In the genomic region with DNA sequence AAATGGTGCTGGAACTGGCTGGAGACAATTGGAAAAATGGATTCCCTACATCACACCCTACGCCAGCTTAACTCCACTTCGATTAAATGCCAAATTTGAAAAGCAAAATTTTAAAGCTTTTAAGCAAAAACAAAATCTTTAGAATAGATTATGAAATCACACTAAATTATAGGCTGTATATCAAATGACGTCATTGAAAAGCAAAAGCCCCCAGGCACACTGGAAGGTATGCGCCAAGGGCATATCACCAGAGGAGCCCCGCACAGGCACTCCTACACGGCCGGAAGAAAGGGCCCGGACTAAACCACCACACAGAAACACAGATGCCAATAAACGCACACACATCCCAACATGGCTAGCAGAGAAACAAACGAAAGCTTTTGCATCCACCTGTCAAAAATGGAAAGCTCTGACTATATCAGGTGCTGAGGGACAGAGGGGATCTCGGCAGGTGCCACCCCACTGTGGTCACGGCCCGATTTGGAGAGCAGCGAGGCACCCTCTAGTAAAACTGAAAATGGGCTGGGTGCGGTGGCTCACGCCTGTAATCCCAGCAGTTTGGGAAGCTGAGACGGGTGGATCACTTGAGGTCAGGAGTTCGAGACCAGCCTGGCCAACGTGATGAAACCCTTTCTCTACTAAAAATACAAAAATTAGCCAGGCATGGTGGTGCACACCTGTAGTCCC, we compare ENCODE assay signal across 22 cellular contexts. TPM values are rescaled to one million over a fixed set of nuclear protein-coding genes. Genes with fewer than 3 reads are reported as not detected.
DNase-seq lines count a peak whose midpoint lies in the region; ATAC-seq, FAIRE-seq and TF ChIP-seq lines count a peak whose summit lies in the region.
"Had no signal": no experiment of that assay in that cellular context is flagged by ENCODE, and none has a peak within 500 bp of the region (broad histone marks: within the 10 kb centered on the region; RNA-seq: fewer than 3 reads in every experiment).

No MANE protein-coding gene starts in this region.

- TF ChIP-seq EP300 in HepG2 (IDR thresholded peaks at IDR 0.05; ENCODE audit: low read depth in 2 of 2, low read length in 2 of 2) (no peak), HepG2 (CRISPR knock-in tag; IDR thresholded peaks at IDR 0.05; ENCODE audit: borderline replicate concordance) (no peak)

- no peak for TF ChIP-seq RAD21 in HepG2 (CRISPR knock-in tag; IDR thresholded peaks at IDR 0.05)

- no peak overlapping the region for H2AFZ ChIP-seq in HepG2 (ENCODE audit: low read length)

- H3K79me2 ChIP-seq in HepG2 (ENCODE audit: insufficient read depth, low read length), result peaks cover 8% of the 10 kb centered on the region

- TF ChIP-seq POLR2A in HepG2 (IDR thresholded peaks at IDR 0.05; ENCODE audit: insufficient read depth in 1 of 2, low read depth in 2 of 2, low read length in 2 of 2), result no peak

- H3K36me3 ChIP-seq in RWPE2 (ENCODE audit: low read depth) (peaks cover 42% of the 10 kb centered on the region), HepG2 (replicated peaks in 1 of 2; ENCODE audit: control insufficient read depth in 1 of 2, insufficient read depth in 2 of 2, low read length in 2 of 2) (peaks cover 14 to 47% of the 10 kb centered on the region in 2 experiments), skeletal muscle satellite cell (ENCODE audit: insufficient read depth, low read length) (peaks cover 24% of the 10 kb centered on the region), HAP-1 (replicated peaks) (peaks cover 9% of the 10 kb centered on the region)

- peak overlapping the region; percentile 21 for H3K27ac ChIP-seq in RWPE2 (ENCODE audit: poor library complexity, severe bottlenecking)
- peak overlapping the region; percentile 83 for H3K27ac ChIP-seq in HepG2 (ENCODE audit: extremely low read length, insufficient read depth, low read length)

- TF ChIP-seq CTCF in RWPE2 (IDR thresholded peaks at IDR 0.05; ENCODE audit: poor library complexity, severe bottlenecking) (no peak), HepG2 (CRISPR knock-in tag; IDR thresholded peaks at IDR 0.05) (no peak)

- CTCF ChIA-PET in HepG2 (lab: Yijun Ruan, JAX; ENCODE audit: low intra/inter-chr PET ratio, low total read pairs), result no interaction called here

- no TSS peak for BruUV-seq in HepG2 (replicated peaks; lab: Mats Ljungman, UMichigan)

- in situ Hi-C loops in HepG2 (cut with HindIII; ENCODE audit: extremely low pct_ligation_motif_present, low pct_unique_long_range_greater_than_20kb), result no loop called here
- in situ Hi-C loops in HAP-1 (cut with MboI; ENCODE audit: low sequenced_read_pairs), result no loop called here

- no peak for ATAC-seq in RWPE2 (ENCODE audit: low read depth)
- no peak for ATAC-seq in HepG2
- ATAC-seq in GM19023 (IDR thresholded peaks at IDR 0.05; ENCODE audit: unreplicated experiment), result no peak
- ATAC-seq: K562 had no signal

- H3K27me3 Mint-ChIP-seq in activated T-cell treated with anti-CD3 and anti-CD28 coated beads, Interleukin-2, amount 50 U/mL, for 24 hours, result no peaks in the 10 kb centered on the region
- H3K27me3 Mint-ChIP-seq: activated CD4-positive, alpha-beta T cell treated with anti-CD3 and anti-CD28 coated beads, Interleukin-2, amount 10 ng/mL, durations not matched to agents 24 days and 14 days; stimulated activated naive CD8-positive, alpha-beta T cell treated with anti-CD3 and anti-CD28 coated beads, Interleukin-15, amount 100 ng/mL, for 72 hours had no signal

- H3K4me1 ChIP-seq in RWPE2 (ENCODE audit: insufficient read depth, poor library complexity, severe bottlenecking), result peaks cover 11% of the 10 kb centered on the region
- peaks cover 52% of the 10 kb centered on the region for H3K4me1 ChIP-seq in HepG2 (ENCODE audit: insufficient read depth, low read length)
- H3K4me1 ChIP-seq in skeletal muscle satellite cell (ENCODE audit: control insufficient read depth, insufficient read depth, low read length), result peaks cover 32% of the 10 kb centered on the region
- peaks cover 16% of the 10 kb centered on the region for H3K4me1 ChIP-seq in HAP-1

- WGBS in HepG2 (ENCODE audit: low lambda C conversion rate), result 96% methylated on average over 19 of the region's 19 CpGs

- no peaks in the 10 kb centered on the region for H3K9me3 ChIP-seq in RWPE2 (ENCODE audit: severe bottlenecking)
- no peaks in the 10 kb centered on the region for H3K9me3 ChIP-seq in HepG2 (ENCODE audit: low read length)
- no peaks in the 10 kb centered on the region for H3K9me3 ChIP-seq in skeletal muscle satellite cell (replicated peaks; ENCODE audit: low read length)
- no peaks in the 10 kb centered on the region for H3K9me3 ChIP-seq in HAP-1
- H3K9me3 ChIP-seq: SK-N-SH, tibial artery had no signal

- H3K27ac Mint-ChIP-seq in activated T-cell treated with anti-CD3 and anti-CD28 coated beads, Interleukin-2, amount 50 U/mL, for 24 hours, result peak overlapping the region; percentile 40
- H3K27ac Mint-ChIP-seq: activated CD4-positive, alpha-beta T cell treated with anti-CD3 and anti-CD28 coated beads, Interleukin-2, amount 10 ng/mL, durations not matched to agents 24 days and 14 days had no signal

- no peaks in the 10 kb centered on the region for H3K9me3 Mint-ChIP-seq in activated T-cell treated with anti-CD3 and anti-CD28 coated beads, Interleukin-2, amount 50 U/mL, for 24 hours
- H3K9me3 Mint-ChIP-seq: activated CD4-positive, alpha-beta T cell treated with anti-CD3 and anti-CD28 coated beads, Interleukin-2, amount 10 ng/mL, durations not matched to agents 24 days and 14 days; brain; neural crest cell; stimulated activated naive CD8-positive, alpha-beta T cell treated with anti-CD3 and anti-CD28 coated beads, Interleukin-15, amount 100 ng/mL, for 72 hours had no signal

- no peak for FAIRE-seq in HepG2 (lab: Jason Lieb, UNC)
- FAIRE-seq: colon, K562 had no signal

- intact Hi-C loops in HepG2 (cut with micrococcal nuclease; ENCODE audit: unreplicated experiment), result loop anchor here (5.0 kb wide), 1 partner anchor 119 kb away; the partner anchor contains the start of gene PRR7

- H4K20me1 ChIP-seq in HepG2 (ENCODE audit: insufficient read depth, low read length), result no peaks in the 10 kb centered on the region

- H3K4me2 ChIP-seq in HepG2 (ENCODE audit: low read depth, low read length) (no peak overlapping the region), skeletal muscle satellite cell (ENCODE audit: low read length) (peak overlapping the region; percentile 76)
- H3K4me2 ChIP-seq: SK-N-SH had no signal

- peaks cover 16% of the 10 kb centered on the region for H3K4me1 Mint-ChIP-seq in activated T-cell treated with anti-CD3 and anti-CD28 coated beads, Interleukin-2, amount 50 U/mL, for 24 hours (ENCODE audit: low read depth)
- H3K4me1 Mint-ChIP-seq: neural crest cell had no signal

- peaks cover 65% of the 10 kb centered on the region for H3K36me3 Mint-ChIP-seq in activated T-cell treated with anti-CD3 and anti-CD28 coated beads, Interleukin-2, amount 50 U/mL, for 24 hours (ENCODE audit: low read depth)

- no peaks in the 10 kb centered on the region for H3K27me3 ChIP-seq in RWPE2 (ENCODE audit: insufficient read depth, poor library complexity, severe bottlenecking)
- H3K27me3 ChIP-seq in HepG2 (ENCODE audit: control insufficient read depth in 1 of 2, insufficient read depth in 2 of 2, low read length in 2 of 2), result no peaks in the 10 kb centered on the region
- no peaks in the 10 kb centered on the region for H3K27me3 ChIP-seq in skeletal muscle satellite cell (ENCODE audit: control insufficient read depth, insufficient read depth, low read length)
- no peaks in the 10 kb centered on the region for H3K27me3 ChIP-seq in HAP-1 (ENCODE audit: low read depth)
- H3K27me3 ChIP-seq: tibial artery had no signal

- H3K4me3 ChIP-seq in RWPE2 (ENCODE audit: severe bottlenecking) (no peak overlapping the region), HepG2 (replicated peaks in 1 of 3; ENCODE audit: insufficient read depth in 1 of 3, low read depth in 2 of 3, low read length in 3 of 3) (no peak overlapping the region), skeletal muscle satellite cell (ENCODE audit: low read length) (peak overlapping the region; percentile 49), HAP-1 (no peak overlapping the region)
- H3K4me3 ChIP-seq: K562, tibial artery had no signal

- H3K9ac ChIP-seq in HepG2 (ENCODE audit: insufficient read depth, low read depth, low read length) (peak overlapping the region; percentile 61; the same call in 1 of the 2 replicates), skeletal muscle satellite cell (ENCODE audit: low read depth, low read length) (peak overlapping the region; percentile 29)
- H3K9ac ChIP-seq: SK-N-SH had no signal

- no peak overlapping the region for H3K4me3 Mint-ChIP-seq in activated T-cell treated with anti-CD3 and anti-CD28 coated beads, Interleukin-2, amount 50 U/mL, for 24 hours
- H3K4me3 Mint-ChIP-seq: activated CD4-positive, alpha-beta T cell treated with anti-CD3 and anti-CD28 coated beads, Interleukin-2, amount 10 ng/mL, durations not matched to agents 24 days and 14 days; brain; neural crest cell had no signal

- DNase-seq in activated T-cell treated with anti-CD3 and anti-CD28 coated beads, Interleukin-2, amount 50 U/mL, for 24 hours, result no peak
- no peak for DNase-seq in activated T-cell treated with anti-CD3 and anti-CD28 coated beads, Interleukin-2, amount 50 U/mL, for 1 hour
- DNase-seq in RWPE2 (ENCODE audit: low spot score), result no peak
- no peak for DNase-seq in HepG2 (ENCODE audit: low spot score)
- no peak for DNase-seq in HAP-1 (ENCODE audit: low spot score in 2 of 2)
- DNase-seq in islet precursor cell, result no peak
- DNase-seq: 8988T; activated CD4-positive, alpha-beta T cell treated with anti-CD3 and anti-CD28 coated beads, Interleukin-2, amount 10 ng/mL, durations not matched to agents 24 days and 14 days; activated CD8-positive, alpha-beta memory T cell treated with anti-CD3 and anti-CD28 coated beads, Interleukin-2, amount 50 U/mL, for 4 hours; GOT3; NCI-H146; NCI-H510A treated with DMSO at 0.1 percent for 48 hours; SK-N-SH; stimulated activated CD4-positive, alpha-beta T cell treated with anti-CD3 and anti-CD28 coated beads, Interleukin-4, amount 100 ng/mL, for 24 hours had no signal

- POLR2A ChIA-PET in HepG2 (lab: Yijun Ruan, JAX), result interaction anchor here (0.9 to 2.7 kb wide), 5 partner anchors 24 to 126 kb away, joined by 3 to 31 read pairs (median 9); partner anchors contain the start of gene LMAN2

RNA-seq across cellular contexts. Expression of gene MXD3, which starts 17.0 kb away (rescaled TPM):
- total RNA-seq in HepG2 (2016; rRNA removed; fragmentation: Illumina TruSeq; extraction: Trizol), result 9.9 and 12.8 TPM in 2 replicates
- 6.1 and 6.8 TPM in 2 replicates for total RNA-seq in HepG2 (2016; cell fraction: cytosol; rRNA removed; fragmentation: Illumina TruSeq; extraction: Trizol; ENCODE audit: low read depth)
- total RNA-seq in HepG2 (2016; cell fraction: insoluble cytoplasmic fraction; rRNA removed; fragmentation: Illumina TruSeq; extraction: Trizol), result 11.7 and 11.8 TPM in 2 replicates
- 6.6 TPM in 2 replicates for total RNA-seq in HepG2 (2016; cell fraction: membrane; rRNA removed; fragmentation: Illumina TruSeq; extraction: Trizol)
- total RNA-seq in HepG2 (2016; cell fraction: nucleus; rRNA removed; fragmentation: Illumina TruSeq; extraction: Trizol), result 10.4 and 14.3 TPM in 2 replicates
- polyA plus RNA-seq in HepG2 (2011; rRNA removed), result 10.5 and 11.2 TPM in 2 replicates
- 6.0 and 15.2 TPM in 2 replicates for polyA plus RNA-seq in HepG2 (2011; cell fraction: cytosol; rRNA removed)
- 68.6 and 87.5 TPM in 2 replicates for polyA plus RNA-seq in HepG2 (2011; cell fraction: nucleus; rRNA removed)
- 4.6 and 6.6 TPM in 2 replicates for polyA plus RNA-seq in HepG2 (2012)
- polyA plus RNA-seq in HepG2 (2016; cell fraction: cytosol; fragmentation: Illumina TruSeq; extraction: Trizol; ENCODE audit: low read depth), result 4.5 and 5.4 TPM in 2 replicates
- polyA plus RNA-seq in HepG2 (2016; cell fraction: insoluble cytoplasmic fraction; fragmentation: Illumina TruSeq; extraction: Trizol; ENCODE audit: low read depth), result 8.2 and 10.7 TPM in 2 replicates
- 5.8 and 5.9 TPM in 2 replicates for polyA plus RNA-seq in HepG2 (2016; cell fraction: membrane; fragmentation: Illumina TruSeq; extraction: Trizol; ENCODE audit: low read depth)
- 28.9 and 39.4 TPM in 2 replicates for polyA plus RNA-seq in HepG2 (2016; cell fraction: nucleus; fragmentation: Illumina TruSeq; extraction: Trizol; ENCODE audit: insufficient read depth, low read depth)
- polyA minus RNA-seq in HepG2 (2011; rRNA and poly(A)+ RNA removed; ENCODE audit: low replicate concordance), result 8.1 and 15.6 TPM in 2 replicates
- 4.1 and 5.1 TPM in 2 replicates for polyA minus RNA-seq in HepG2 (2011; cell fraction: cytosol; rRNA and poly(A)+ RNA removed)
- polyA minus RNA-seq in HepG2 (2011; cell fraction: nucleus; rRNA and poly(A)+ RNA removed), result 8.7 and 9.7 TPM in 2 replicates
- total RNA-seq in skeletal muscle satellite cell (2012; rRNA removed), result 2.3 and 3.5 TPM in 2 replicates

RNA-seq across cellular contexts. Expression of gene LMAN2, which starts 22.8 kb away (rescaled TPM):
- total RNA-seq in HepG2 (2016; rRNA removed; fragmentation: Illumina TruSeq; extraction: Trizol), result 94.5 and 191 TPM in 2 replicates
- 72.5 and 74.4 TPM in 2 replicates for total RNA-seq in HepG2 (2016; cell fraction: cytosol; rRNA removed; fragmentation: Illumina TruSeq; extraction: Trizol; ENCODE audit: low read depth)
- 86.8 and 210 TPM in 2 replicates for total RNA-seq in HepG2 (2016; cell fraction: insoluble cytoplasmic fraction; rRNA removed; fragmentation: Illumina TruSeq; extraction: Trizol)
- total RNA-seq in HepG2 (2016; cell fraction: membrane; rRNA removed; fragmentation: Illumina TruSeq; extraction: Trizol), result 109 and 128 TPM in 2 replicates
- 152 and 179 TPM in 2 replicates for total RNA-seq in HepG2 (2016; cell fraction: nucleus; rRNA removed; fragmentation: Illumina TruSeq; extraction: Trizol)
- 193 and 197 TPM in 2 replicates for polyA plus RNA-seq in HepG2 (2011; rRNA removed)
- polyA plus RNA-seq in HepG2 (2011; cell fraction: cytosol; rRNA removed), result 220 and 352 TPM in 2 replicates
- 256 and 281 TPM in 2 replicates for polyA plus RNA-seq in HepG2 (2011; cell fraction: nucleus; rRNA removed)
- polyA plus RNA-seq in HepG2 (2012), result 71.8 and 108 TPM in 2 replicates
- 82.2 and 93.0 TPM in 2 replicates for polyA plus RNA-seq in HepG2 (2016; cell fraction: cytosol; fragmentation: Illumina TruSeq; extraction: Trizol; ENCODE audit: low read depth)
- polyA plus RNA-seq in HepG2 (2016; cell fraction: insoluble cytoplasmic fraction; fragmentation: Illumina TruSeq; extraction: Trizol; ENCODE audit: low read depth), result 90.8 and 112 TPM in 2 replicates
- polyA plus RNA-seq in HepG2 (2016; cell fraction: membrane; fragmentation: Illumina TruSeq; extraction: Trizol; ENCODE audit: low read depth), result 103 and 135 TPM in 2 replicates
- 241 and 283 TPM in 2 replicates for polyA plus RNA-seq in HepG2 (2016; cell fraction: nucleus; fragmentation: Illumina TruSeq; extraction: Trizol; ENCODE audit: insufficient read depth, low read depth)
- 353 and 575 TPM in 2 replicates for polyA minus RNA-seq in HepG2 (2011; rRNA and poly(A)+ RNA removed; ENCODE audit: low replicate concordance)
- polyA minus RNA-seq in HepG2 (2011; cell fraction: cytosol; rRNA and poly(A)+ RNA removed), result 147 and 182 TPM in 2 replicates
- polyA minus RNA-seq in HepG2 (2011; cell fraction: nucleus; rRNA and poly(A)+ RNA removed), result 87.0 and 96.2 TPM in 2 replicates
- total RNA-seq in skeletal muscle satellite cell (2012; rRNA removed), result 285 and 302 TPM in 2 replicates

RNA-seq across cellular contexts. Expression of gene PRELID1, which starts 25.1 kb away (rescaled TPM):
- total RNA-seq in HepG2 (2016; rRNA removed; fragmentation: Illumina TruSeq; extraction: Trizol), result 239 and 271 TPM in 2 replicates
- 772 and 890 TPM in 2 replicates for total RNA-seq in HepG2 (2016; cell fraction: cytosol; rRNA removed; fragmentation: Illumina TruSeq; extraction: Trizol; ENCODE audit: low read depth)
- total RNA-seq in HepG2 (2016; cell fraction: insoluble cytoplasmic fraction; rRNA removed; fragmentation: Illumina TruSeq; extraction: Trizol), result 220 and 264 TPM in 2 replicates
- total RNA-seq in HepG2 (2016; cell fraction: membrane; rRNA removed; fragmentation: Illumina TruSeq; extraction: Trizol), result 708 and 781 TPM in 2 replicates
- 90.3 and 98.5 TPM in 2 replicates for total RNA-seq in HepG2 (2016; cell fraction: nucleus; rRNA removed; fragmentation: Illumina TruSeq; extraction: Trizol)
- 228 and 250 TPM in 2 replicates for polyA plus RNA-seq in HepG2 (2011; rRNA removed)
- 212 and 323 TPM in 2 replicates for polyA plus RNA-seq in HepG2 (2011; cell fraction: cytosol; rRNA removed)
- polyA plus RNA-seq in HepG2 (2011; cell fraction: nucleus; rRNA removed), result 85.7 and 87.5 TPM in 2 replicates
- 91.2 and 111 TPM in 2 replicates for polyA plus RNA-seq in HepG2 (2012)
- polyA plus RNA-seq in HepG2 (2016; cell fraction: cytosol; fragmentation: Illumina TruSeq; extraction: Trizol; ENCODE audit: low read depth), result 1,341 and 1,562 TPM in 2 replicates
- polyA plus RNA-seq in HepG2 (2016; cell fraction: insoluble cytoplasmic fraction; fragmentation: Illumina TruSeq; extraction: Trizol; ENCODE audit: low read depth), result 353 and 387 TPM in 2 replicates
- polyA plus RNA-seq in HepG2 (2016; cell fraction: membrane; fragmentation: Illumina TruSeq; extraction: Trizol; ENCODE audit: low read depth), result 984 and 1,090 TPM in 2 replicates
- polyA plus RNA-seq in HepG2 (2016; cell fraction: nucleus; fragmentation: Illumina TruSeq; extraction: Trizol; ENCODE audit: insufficient read depth, low read depth), result 258 and 277 TPM in 2 replicates
- 103 and 232 TPM in 2 replicates for polyA minus RNA-seq in HepG2 (2011; rRNA and poly(A)+ RNA removed; ENCODE audit: low replicate concordance)
- 61.2 and 64.5 TPM in 2 replicates for polyA minus RNA-seq in HepG2 (2011; cell fraction: cytosol; rRNA and poly(A)+ RNA removed)
- polyA minus RNA-seq in HepG2 (2011; cell fraction: nucleus; rRNA and poly(A)+ RNA removed), result 30.1 and 34.2 TPM in 2 replicates
- total RNA-seq in skeletal muscle satellite cell (2012; rRNA removed), result 135 and 214 TPM in 2 replicates

RNA-seq across cellular contexts. Expression of gene RAB24, which starts 25.2 kb away (rescaled TPM):
- 15.4 and 22.9 TPM in 2 replicates for total RNA-seq in HepG2 (2016; rRNA removed; fragmentation: Illumina TruSeq; extraction: Trizol)
- total RNA-seq in HepG2 (2016; cell fraction: cytosol; rRNA removed; fragmentation: Illumina TruSeq; extraction: Trizol; ENCODE audit: low read depth), result 6.4 and 11.5 TPM in 2 replicates
- total RNA-seq in HepG2 (2016; cell fraction: insoluble cytoplasmic fraction; rRNA removed; fragmentation: Illumina TruSeq; extraction: Trizol), result 15.3 and 23.6 TPM in 2 replicates
- total RNA-seq in HepG2 (2016; cell fraction: membrane; rRNA removed; fragmentation: Illumina TruSeq; extraction: Trizol), result 13.3 and 16.0 TPM in 2 replicates
- total RNA-seq in HepG2 (2016; cell fraction: nucleus; rRNA removed; fragmentation: Illumina TruSeq; extraction: Trizol), result 24.2 and 30.2 TPM in 2 replicates
- polyA plus RNA-seq in HepG2 (2011; rRNA removed), result 63.7 and 74.5 TPM in 2 replicates
- 41.9 and 60.6 TPM in 2 replicates for polyA plus RNA-seq in HepG2 (2011; cell fraction: cytosol; rRNA removed)
- polyA plus RNA-seq in HepG2 (2011; cell fraction: nucleus; rRNA removed), result 332 and 383 TPM in 2 replicates
- 28.5 and 30.3 TPM in 2 replicates for polyA plus RNA-seq in HepG2 (2012)
- 10.6 and 14.5 TPM in 2 replicates for polyA plus RNA-seq in HepG2 (2016; cell fraction: cytosol; fragmentation: Illumina TruSeq; extraction: Trizol; ENCODE audit: low read depth)
- 24.0 and 24.9 TPM in 2 replicates for polyA plus RNA-seq in HepG2 (2016; cell fraction: insoluble cytoplasmic fraction; fragmentation: Illumina TruSeq; extraction: Trizol; ENCODE audit: low read depth)
- 15.6 and 19.9 TPM in 2 replicates for polyA plus RNA-seq in HepG2 (2016; cell fraction: membrane; fragmentation: Illumina TruSeq; extraction: Trizol; ENCODE audit: low read depth)
- 93.8 and 96.1 TPM in 2 replicates for polyA plus RNA-seq in HepG2 (2016; cell fraction: nucleus; fragmentation: Illumina TruSeq; extraction: Trizol; ENCODE audit: insufficient read depth, low read depth)
- 7.4 and 16.0 TPM in 2 replicates for polyA minus RNA-seq in HepG2 (2011; rRNA and poly(A)+ RNA removed; ENCODE audit: low replicate concordance)
- 5.2 and 5.7 TPM in 2 replicates for polyA minus RNA-seq in HepG2 (2011; cell fraction: cytosol; rRNA and poly(A)+ RNA removed)
- polyA minus RNA-seq in HepG2 (2011; cell fraction: nucleus; rRNA and poly(A)+ RNA removed), result 21.3 and 23.3 TPM in 2 replicates
- total RNA-seq in skeletal muscle satellite cell (2012; rRNA removed), result 9.6 TPM in 2 replicates

RNA-seq across cellular contexts. Expression of gene RGS14, which starts 29.0 kb away (rescaled TPM):
- 10.7 and 11.1 TPM in 2 replicates for total RNA-seq in HepG2 (2016; rRNA removed; fragmentation: Illumina TruSeq; extraction: Trizol)
- total RNA-seq in HepG2 (2016; cell fraction: cytosol; rRNA removed; fragmentation: Illumina TruSeq; extraction: Trizol; ENCODE audit: low read depth), result 15.3 and 15.8 TPM in 2 replicates
- 7.2 and 12.8 TPM in 2 replicates for total RNA-seq in HepG2 (2016; cell fraction: insoluble cytoplasmic fraction; rRNA removed; fragmentation: Illumina TruSeq; extraction: Trizol)
- total RNA-seq in HepG2 (2016; cell fraction: membrane; rRNA removed; fragmentation: Illumina TruSeq; extraction: Trizol), result 15.5 and 16.6 TPM in 2 replicates
- 7.6 and 9.6 TPM in 2 replicates for total RNA-seq in HepG2 (2016; cell fraction: nucleus; rRNA removed; fragmentation: Illumina TruSeq; extraction: Trizol)
- 17.2 and 27.9 TPM in 2 replicates for polyA plus RNA-seq in HepG2 (2011; rRNA removed)
- 20.3 and 35.1 TPM in 2 replicates for polyA plus RNA-seq in HepG2 (2011; cell fraction: cytosol; rRNA removed)
- 48.0 and 49.7 TPM in 2 replicates for polyA plus RNA-seq in HepG2 (2011; cell fraction: nucleus; rRNA removed)
- 9.3 and 16.2 TPM in 2 replicates for polyA plus RNA-seq in HepG2 (2012)
- 11.0 and 13.5 TPM in 2 replicates for polyA plus RNA-seq in HepG2 (2016; cell fraction: cytosol; fragmentation: Illumina TruSeq; extraction: Trizol; ENCODE audit: low read depth)
- 14.8 and 16.5 TPM in 2 replicates for polyA plus RNA-seq in HepG2 (2016; cell fraction: insoluble cytoplasmic fraction; fragmentation: Illumina TruSeq; extraction: Trizol; ENCODE audit: low read depth)
- polyA plus RNA-seq in HepG2 (2016; cell fraction: membrane; fragmentation: Illumina TruSeq; extraction: Trizol; ENCODE audit: low read depth), result 11.0 and 11.4 TPM in 2 replicates
- polyA plus RNA-seq in HepG2 (2016; cell fraction: nucleus; fragmentation: Illumina TruSeq; extraction: Trizol; ENCODE audit: insufficient read depth, low read depth), result 19.6 TPM in 2 replicates
- polyA minus RNA-seq in HepG2 (2011; rRNA and poly(A)+ RNA removed; ENCODE audit: low replicate concordance), result 0.82 and 20.7 TPM in 2 replicates
- 7.2 and 9.7 TPM in 2 replicates for polyA minus RNA-seq in HepG2 (2011; cell fraction: cytosol; rRNA and poly(A)+ RNA removed)
- 10.6 and 12.8 TPM in 2 replicates for polyA minus RNA-seq in HepG2 (2011; cell fraction: nucleus; rRNA and poly(A)+ RNA removed)
- 4.6 and 7.2 TPM in 2 replicates for total RNA-seq in skeletal muscle satellite cell (2012; rRNA removed)
